13 cellular contexts compared by ENCODE assay signal in the genomic region with DNA sequence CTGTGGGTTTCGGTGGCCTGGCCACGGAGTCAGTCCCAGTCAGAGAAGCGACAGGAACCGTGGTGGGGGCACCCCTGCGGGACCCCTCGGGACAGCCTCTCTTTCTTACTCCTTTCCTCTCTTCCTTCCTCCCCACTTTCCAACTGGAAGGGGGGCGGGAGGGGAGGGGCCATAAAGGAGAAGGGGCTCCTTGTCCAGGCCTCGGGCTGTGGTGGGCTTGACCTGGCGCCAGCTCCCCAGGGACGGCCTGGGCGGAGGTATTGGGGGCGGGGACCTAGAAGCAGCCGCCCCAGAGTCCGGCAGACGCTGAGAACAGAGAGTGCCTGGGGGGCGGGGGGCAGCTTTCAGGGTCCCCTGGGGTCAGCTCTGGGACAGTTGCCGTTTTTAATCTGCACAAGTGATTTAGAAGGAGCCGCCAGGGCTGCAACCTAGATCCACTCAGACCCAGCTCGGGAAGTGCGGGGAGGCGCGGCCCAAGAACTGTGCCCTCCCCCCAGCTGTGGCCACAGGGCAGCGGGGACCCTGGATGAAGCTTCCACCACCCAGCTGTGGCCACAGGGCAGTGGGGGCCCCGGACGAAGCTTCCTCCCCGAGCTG. TPM values are rescaled to one million over a fixed set of nuclear protein-coding genes. Genes with fewer than 3 reads are reported as not detected.
A peak's percentile ranks its signal among the peaks of the same experiment; 100 is the strongest.
DNase-seq lines count a peak whose midpoint lies in the region; ATAC-seq, FAIRE-seq and TF ChIP-seq lines count a peak whose summit lies in the region.
"Had no signal": no experiment of that assay in that cellular context is flagged by ENCODE, and none has a peak within 500 bp of the region (broad histone marks: within the 10 kb centered on the region; RNA-seq: fewer than 3 reads in every experiment).

No MANE protein-coding gene starts in this region.

- H3K4ac ChIP-seq in mesenchymal stem cell (ENCODE audit: low read depth in 1 of 2, low read length in 2 of 2) = peak overlapping the region; percentile 90 to 97

- H4K8ac ChIP-seq in mesenchymal stem cell (ENCODE audit: low read length) = peak overlapping the region; percentile 97

- H3K27ac ChIP-seq in endothelial cell of umbilical vein (ENCODE audit: insufficient read depth, low read depth, low read length) (no peak overlapping the region), mesenchymal stem cell (ENCODE audit: low read length, poor library complexity, severe bottlenecking) (no peak overlapping the region), thyroid gland (peak overlapping the region; percentile 33 to 63 (median 60))

- H2BK120ac ChIP-seq in mesenchymal stem cell (ENCODE audit: low read depth, low read length) = peak overlapping the region; percentile 97

- BruUV-seq in endothelial cell of umbilical vein (replicated peaks; lab: Mats Ljungman, UMichigan) = no TSS peak

- TF ChIP-seq CTCF in endothelial cell of umbilical vein (IDR thresholded peaks at IDR 0.05; ENCODE audit: extremely low read depth in 1 of 2, insufficient read depth in 1 of 2, low read depth in 1 of 2, low read length in 2 of 2) (no peak), thyroid gland (IDR thresholded peaks at IDR 0.05) (no peak)

- H3K27me3 ChIP-seq in endothelial cell of umbilical vein (ENCODE audit: control insufficient read depth in 2 of 2, insufficient read depth in 2 of 2, low read length in 2 of 2) = peaks cover 0 to 5% of the 10 kb centered on the region in 2 experiments
- peaks cover 0 to 48% of the 10 kb centered on the region in 2 experiments for H3K27me3 ChIP-seq in mesenchymal stem cell (ENCODE audit: control insufficient read depth in 1 of 2, insufficient read depth in 1 of 2, low read length in 2 of 2)
- no peaks in the 10 kb centered on the region for H3K27me3 ChIP-seq in thyroid gland

- H3K4me1 ChIP-seq in endothelial cell of umbilical vein (ENCODE audit: control insufficient read depth, extremely low read depth, insufficient read depth, low read length) = peaks cover 23% of the 10 kb centered on the region
- peaks cover 58% of the 10 kb centered on the region for H3K4me1 ChIP-seq in mesenchymal stem cell (ENCODE audit: control insufficient read depth, insufficient read depth, low read depth, low read length)
- H3K4me1 ChIP-seq in thyroid gland = peaks cover 27 to 58% of the 10 kb centered on the region in 2 donors

- H3K4me2 ChIP-seq in endothelial cell of umbilical vein (ENCODE audit: insufficient read depth, low read length) (no peak overlapping the region), mesenchymal stem cell (ENCODE audit: low read length, poor library complexity, severe bottlenecking) (peak overlapping the region; percentile 55)

- dilution Hi-C loops in endothelial cell of umbilical vein (cut with MboI; ENCODE audit: extremely low pct_ligation_motif_present, low sequenced_read_pairs) = no loop called here

- no peaks in the 10 kb centered on the region for H4K20me1 ChIP-seq in endothelial cell of umbilical vein (replicated peaks; ENCODE audit: control insufficient read depth, extremely low read depth, insufficient read depth, low read length)

- H3K9me3 ChIP-seq in endothelial cell of umbilical vein (replicated peaks; ENCODE audit: control insufficient read depth, insufficient read depth, low read length) (no peaks in the 10 kb centered on the region), mesenchymal stem cell (ENCODE audit: control insufficient read depth, low read length) (no peaks in the 10 kb centered on the region), thyroid gland (no peaks in the 10 kb centered on the region)

- H3K9me1 ChIP-seq in endothelial cell of umbilical vein (replicated peaks; ENCODE audit: control insufficient read depth, extremely low read depth, insufficient read depth, low read length) = no peaks in the 10 kb centered on the region

- H2AFZ ChIP-seq in endothelial cell of umbilical vein (ENCODE audit: low read depth, low read length) (peak overlapping the region; percentile 3), mesenchymal stem cell (ENCODE audit: low read depth, low read length) (peak overlapping the region; percentile 59)

- peak overlapping the region in 1 of 2 experiments; percentile 92 for H3K14ac ChIP-seq in mesenchymal stem cell (ENCODE audit: low read length in 2 of 2)

- POLR2A ChIA-PET in endothelial cell of umbilical vein (lab: Charles Lee) = interaction anchor here (0.6 kb wide), 1 partner anchor 265 kb away, joined by 4 read pairs; no protein-coding TSS in a partner anchor

- FAIRE-seq in endothelial cell of umbilical vein (lab: Jason Lieb, UNC) = peak; percentile 37

- CTCF ChIA-PET in endothelial cell of umbilical vein (lab: Charles Lee) = interaction anchor here (0.9 to 3.4 kb wide), 3 partner anchors 9 to 81 kb away, joined by 3 to 12 read pairs (median 5); no protein-coding TSS in a partner anchor

- no peak overlapping the region for H2BK5ac ChIP-seq in mesenchymal stem cell (ENCODE audit: low read depth, low read length, poor library complexity, severe bottlenecking)

- H3K23ac ChIP-seq in mesenchymal stem cell (ENCODE audit: low read length in 2 of 2) = peak overlapping the region in 1 of 2 experiments; percentile 84

- no peak for ATAC-seq in GM18517 (IDR thresholded peaks at IDR 0.05; ENCODE audit: unreplicated experiment)
- ATAC-seq in GM18505 (IDR thresholded peaks at IDR 0.05; ENCODE audit: unreplicated experiment) = no peak

- peak overlapping the region; percentile 95 for H2AK5ac ChIP-seq in mesenchymal stem cell (ENCODE audit: low read length, severe bottlenecking)

- H3K4me3 ChIP-seq in endothelial cell of umbilical vein (replicated peaks in 1 of 3; ENCODE audit: insufficient read depth in 1 of 3, low read depth in 1 of 3, low read length in 3 of 3) (peak overlapping the region in 1 of 3 experiments; percentile 3), mesenchymal stem cell (ENCODE audit: insufficient read depth in 1 of 2, low read depth in 1 of 2, low read length in 2 of 2) (peak overlapping the region in 1 of 2 experiments; percentile 41), thyroid gland (replicated peaks in 1 of 3) (no peak overlapping the region)

- no peaks in the 10 kb centered on the region for H3K36me3 ChIP-seq in endothelial cell of umbilical vein (ENCODE audit: control insufficient read depth in 2 of 2, extremely low read depth in 1 of 2, insufficient read depth in 2 of 2, low read length in 2 of 2)
- H3K36me3 ChIP-seq in mesenchymal stem cell (ENCODE audit: control insufficient read depth in 1 of 2, insufficient read depth in 2 of 2, low read depth in 1 of 2, low read length in 2 of 2) = no peaks in the 10 kb centered on the region
- no peaks in the 10 kb centered on the region for H3K36me3 ChIP-seq in thyroid gland

- 15% methylated on average over 21 of the region's 26 CpGs for WGBS in mesenchymal stem cell
- 7 to 13% methylated on average over 20 to 23 of the region's 26 CpGs for WGBS in thyroid gland, 2 donors

- peak overlapping the region; percentile 79 to 99 for H3K18ac ChIP-seq in mesenchymal stem cell (ENCODE audit: low read depth in 1 of 2, low read length in 2 of 2)

- peaks cover 2% of the 10 kb centered on the region for H3K79me1 ChIP-seq in mesenchymal stem cell (replicated peaks; ENCODE audit: low read length, poor library complexity, severe bottlenecking)

- H2BK15ac ChIP-seq in mesenchymal stem cell (ENCODE audit: low read depth, poor library complexity, severe bottlenecking) = peak overlapping the region; percentile 96

- no peaks in the 10 kb centered on the region for H3K79me2 ChIP-seq in endothelial cell of umbilical vein (ENCODE audit: control insufficient read depth, insufficient read depth, low read length)

- no peak for TF ChIP-seq POLR2A in endothelial cell of umbilical vein (IDR thresholded peaks at IDR 0.05; ENCODE audit: low read depth, low read length)
- no peak for TF ChIP-seq POLR2A in thyroid gland (IDR thresholded peaks at IDR 0.05)
- no peak for TF ChIP-seq POLR2A in GM18505 (IDR thresholded peaks at IDR 0.05; ENCODE audit: borderline replicate concordance, extremely low read depth, insufficient read depth, insufficient read length)

- peak overlapping the region; percentile 100 for H4K91ac ChIP-seq in mesenchymal stem cell (ENCODE audit: low read length)

- DNase-seq in NCI-H82 treated with DMSO at 0.1 percent for 48 hours (lab: John Stamatoyannopoulos, UW; ENCODE audit: unreplicated experiment) (peak; percentile 38), endothelial cell of umbilical vein (ENCODE audit: low read depth, low spot score) (no peak), mesenchymal stem cell (no peak), thyroid gland (no peak), NAMALWA (ENCODE audit: low spot score) (no peak), SW 1271 (lab: John Stamatoyannopoulos, UW) (no peak)
- DNase-seq: activated CD8-positive, alpha-beta memory T cell treated with anti-CD3 and anti-CD28 coated beads, Interleukin-2, amount 50 U/mL, for 48 hours; left colon; NCI-H1694 treated with DMSO at 0.1 percent for 48 hours; stimulated activated CD4-positive, alpha-beta T cell treated with anti-CD3 and anti-CD28 coated beads, Interleukin-4, amount 100 ng/mL, for 24 hours had no signal

- peak overlapping the region; percentile 60 to 99 for H2BK12ac ChIP-seq in mesenchymal stem cell (ENCODE audit: low read length in 2 of 2)

- intact Hi-C loops in endothelial cell of umbilical vein (cut with micrococcal nuclease) = no loop called here
- intact Hi-C loops in thyroid gland (cut with DNase I) = no loop called here

- no peak overlapping the region for H3K9ac ChIP-seq in endothelial cell of umbilical vein (replicated peaks; ENCODE audit: extremely low read depth, insufficient read depth, low read length)
- peak overlapping the region; percentile 32 for H3K9ac ChIP-seq in mesenchymal stem cell (ENCODE audit: low read length)

RNA-seq across cellular contexts. Expression of a gene that starts 6.4 kb away (rescaled TPM):
- not detected in 2 replicates for total RNA-seq in endothelial cell of umbilical vein
- not detected in 2 replicates for polyA plus RNA-seq in endothelial cell of umbilical vein
- not detected in 2 replicates for polyA plus RNA-seq in endothelial cell of umbilical vein (2011; cell fraction: cytosol; rRNA removed)
- not detected in 2 replicates for polyA plus RNA-seq in endothelial cell of umbilical vein (2011; cell fraction: nucleus; rRNA removed)
- not detected in 2 replicates for polyA plus RNA-seq in endothelial cell of umbilical vein (2012)
- polyA minus RNA-seq in endothelial cell of umbilical vein = not detected in 2 replicates
- not detected for polyA minus RNA-seq in endothelial cell of umbilical vein (2011; cell fraction: cytosol; rRNA and poly(A)+ RNA removed)
- not detected in 2 replicates for polyA minus RNA-seq in endothelial cell of umbilical vein (2011; cell fraction: nucleus; rRNA and poly(A)+ RNA removed)
- polyA plus RNA-seq in mesenchymal stem cell (2013, experiment 1 of 2) = not detected
- polyA plus RNA-seq in mesenchymal stem cell (2013, experiment 2 of 2) = not detected
- not detected for total RNA-seq in thyroid gland
- total RNA-seq: dermis microvascular lymphatic vessel endothelial cell, left colon had no signal

RNA-seq across cellular contexts. Expression of a gene that starts 10.2 kb away (rescaled TPM):
- 114 and 123 TPM in 2 replicates for total RNA-seq in endothelial cell of umbilical vein
- 142 and 151 TPM in 2 replicates for polyA plus RNA-seq in endothelial cell of umbilical vein
- 153 and 166 TPM in 2 replicates for polyA plus RNA-seq in endothelial cell of umbilical vein (2011; cell fraction: cytosol; rRNA removed)
- 111 and 114 TPM in 2 replicates for polyA plus RNA-seq in endothelial cell of umbilical vein (2011; cell fraction: nucleus; rRNA removed)
- 140 and 153 TPM in 2 replicates for polyA plus RNA-seq in endothelial cell of umbilical vein (2012)
- 102 and 111 TPM in 2 replicates for polyA minus RNA-seq in endothelial cell of umbilical vein
- 112 TPM for polyA minus RNA-seq in endothelial cell of umbilical vein (2011; cell fraction: cytosol; rRNA and poly(A)+ RNA removed)
- polyA minus RNA-seq in endothelial cell of umbilical vein (2011; cell fraction: nucleus; rRNA and poly(A)+ RNA removed) = 33.5 and 36.6 TPM in 2 replicates
- 124 TPM for polyA plus RNA-seq in mesenchymal stem cell (2013, experiment 1 of 2)
- 125 TPM for polyA plus RNA-seq in mesenchymal stem cell (2013, experiment 2 of 2)
- 10 to 100 TPM; 69.4 to 93.3 (median 89.6) TPM for total RNA-seq in thyroid gland

RNA-seq across cellular contexts. Expression of a gene that starts 23.8 kb away (rescaled TPM):
- total RNA-seq in endothelial cell of umbilical vein = 4.3 and 7.1 TPM in 2 replicates
- polyA plus RNA-seq in endothelial cell of umbilical vein = 1.3 TPM in 2 replicates
- 0.76 and 1.3 TPM in 2 replicates for polyA plus RNA-seq in endothelial cell of umbilical vein (2011; cell fraction: cytosol; rRNA removed)
- polyA plus RNA-seq in endothelial cell of umbilical vein (2011; cell fraction: nucleus; rRNA removed) = 2.0 and 2.3 TPM in 2 replicates
- 1.7 and 2.5 TPM in 2 replicates for polyA plus RNA-seq in endothelial cell of umbilical vein (2012)
- polyA minus RNA-seq in endothelial cell of umbilical vein = 5.8 and 6.6 TPM in 2 replicates
- 18.6 TPM for polyA minus RNA-seq in endothelial cell of umbilical vein (2011; cell fraction: cytosol; rRNA and poly(A)+ RNA removed)
- polyA minus RNA-seq in endothelial cell of umbilical vein (2011; cell fraction: nucleus; rRNA and poly(A)+ RNA removed) = 2.4 and 3.6 TPM in 2 replicates
- polyA plus RNA-seq in mesenchymal stem cell (2013, experiment 1 of 2) = 3.8 TPM
- 3.9 TPM for polyA plus RNA-seq in mesenchymal stem cell (2013, experiment 2 of 2)
- 10 to 100 TPM; 15.9 to 39.9 (median 27.7) TPM for total RNA-seq in thyroid gland

RNA-seq across cellular contexts. Expression of a gene that starts 40.1 kb away (rescaled TPM):
- total RNA-seq in endothelial cell of umbilical vein (58.7 and 60.3 TPM in 2 replicates), thyroid gland (10 to 100 TPM; 38.4 to 87.4 (median 75.1) TPM)
- 40.1 and 44.7 TPM in 2 replicates for polyA plus RNA-seq in endothelial cell of umbilical vein
- 33.6 and 38.3 TPM in 2 replicates for polyA plus RNA-seq in endothelial cell of umbilical vein (2011; cell fraction: cytosol; rRNA removed)
- polyA plus RNA-seq in endothelial cell of umbilical vein (2011; cell fraction: nucleus; rRNA removed) = 37.7 and 41.4 TPM in 2 replicates
- polyA plus RNA-seq in endothelial cell of umbilical vein (2012) = 52.7 and 55.3 TPM in 2 replicates
- polyA minus RNA-seq in endothelial cell of umbilical vein = 66.9 and 75.0 TPM in 2 replicates
- 27.5 TPM for polyA minus RNA-seq in endothelial cell of umbilical vein (2011; cell fraction: cytosol; rRNA and poly(A)+ RNA removed)
- polyA minus RNA-seq in endothelial cell of umbilical vein (2011; cell fraction: nucleus; rRNA and poly(A)+ RNA removed) = 22.1 and 24.6 TPM in 2 replicates
- 25.4 TPM for polyA plus RNA-seq in mesenchymal stem cell (2013, experiment 1 of 2)
- polyA plus RNA-seq in mesenchymal stem cell (2013, experiment 2 of 2) = 25.9 TPM

Comparison
In these comparisons a context has a peak if more than half of its experiments do, and no peak if none do; other contexts are left out.
1. H3K27ac ChIP-seq: peak in thyroid gland (3 of 3); none in endothelial cell of umbilical vein (single experiment) and mesenchymal stem cell (single experiment).